ENCODE assay signal across 10 cellular contexts in the genomic region with DNA sequence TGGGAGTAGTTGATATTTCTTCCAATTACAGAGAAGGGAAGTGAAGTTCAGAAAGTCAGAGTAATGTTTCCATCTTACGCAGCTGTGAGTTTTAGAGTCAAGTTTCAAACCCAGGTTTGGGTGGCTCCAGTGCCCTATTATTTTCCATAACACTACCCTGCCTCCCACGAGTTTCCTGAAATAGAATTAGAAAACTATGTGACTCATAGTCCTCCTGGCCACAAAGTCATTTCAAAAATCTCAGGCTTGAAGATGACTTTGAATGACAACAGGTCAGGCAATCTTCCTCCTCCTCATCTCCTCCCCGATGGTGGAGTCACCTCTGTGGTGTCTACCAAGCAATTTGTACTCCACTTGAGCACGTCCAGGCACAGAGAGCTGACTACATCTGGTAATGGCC.
DNase-seq lines count a peak whose midpoint lies in the region; ATAC-seq and TF ChIP-seq lines count a peak whose summit lies in the region.
"Had no signal": no experiment of that assay in that cellular context is flagged by ENCODE, and none has a peak within 500 bp of the region (broad histone marks: within the 10 kb centered on the region; RNA-seq: fewer than 3 reads in every experiment).

No MANE protein-coding gene starts in this region.

- peak overlapping the region; percentile 52 for H3K4me2 ChIP-seq in PC-3 (ENCODE audit: low read length)
- H3K4me2 ChIP-seq in mesenchymal stem cell (ENCODE audit: low read length, poor library complexity, severe bottlenecking), result no peak overlapping the region

- CTCF ChIA-PET in PC-3 (lab: Charles Lee), result no interaction called here

- no peak overlapping the region for H3K23ac ChIP-seq in mesenchymal stem cell (ENCODE audit: low read length in 2 of 2)

- H2BK15ac ChIP-seq in mesenchymal stem cell (ENCODE audit: low read depth, poor library complexity, severe bottlenecking), result no peak overlapping the region

- no peaks in the 10 kb centered on the region for H3K79me2 ChIP-seq in PC-3 (ENCODE audit: low read length)

- peak; percentile 30 for ATAC-seq in GM18499 (IDR thresholded peaks at IDR 0.05; ENCODE audit: insufficient read depth, unreplicated experiment)
- peak; percentile 35 for ATAC-seq in GM21786 (IDR thresholded peaks at IDR 0.05; ENCODE audit: unreplicated experiment)
- ATAC-seq in PC-3, result peak; percentile 39

- DNase-seq in PC-3 (peak; percentile 66), mesenchymal stem cell (peak; percentile 31), DMS153 (lab: John Stamatoyannopoulos, UW) (no peak), posterior vena cava (ENCODE audit: low spot score) (no peak), GM19240 (ENCODE audit: insufficient read length, low spot score) (no peak), C1 segment of cervical spinal cord (lab: John Stamatoyannopoulos, UW) (no peak)
- DNase-seq: occipital lobe, SHP77 treated with DMSO at 0.1 percent for 48 hours had no signal

- 0 out of 2 replicates have a peak, but pooled peaks cover 5% of the 10 kb centered on the region for H3K9me2 ChIP-seq in PC-3 (replicated peaks; ENCODE audit: low read length)

- H4K91ac ChIP-seq in mesenchymal stem cell (ENCODE audit: low read length), result no peak overlapping the region

- H4K20me1 ChIP-seq in PC-3 (ENCODE audit: low read length), result no peaks in the 10 kb centered on the region

- POLR2A ChIA-PET in PC-3 (lab: Charles Lee; ENCODE audit: unreplicated experiment), result no interaction called here

- H3K27ac ChIP-seq in PC-3 (ENCODE audit: low read length), result no peak overlapping the region
- no peak overlapping the region for H3K27ac ChIP-seq in mesenchymal stem cell (ENCODE audit: low read length, poor library complexity, severe bottlenecking)

- no peaks in the 10 kb centered on the region for H3K9me3 ChIP-seq in PC-3 (ENCODE audit: low read length)
- no peaks in the 10 kb centered on the region for H3K9me3 ChIP-seq in mesenchymal stem cell (ENCODE audit: control insufficient read depth, low read length)

- H3K79me1 ChIP-seq in mesenchymal stem cell (replicated peaks; ENCODE audit: low read length, poor library complexity, severe bottlenecking), result no peaks in the 10 kb centered on the region

- H3K27me3 ChIP-seq in PC-3 (ENCODE audit: low read length) (no peaks in the 10 kb centered on the region), mesenchymal stem cell (ENCODE audit: control insufficient read depth in 1 of 2, insufficient read depth in 1 of 2, low read length in 2 of 2) (no peaks in the 10 kb centered on the region)

- H3K36me3 ChIP-seq in PC-3 (ENCODE audit: low read depth, low read length) (no peaks in the 10 kb centered on the region), mesenchymal stem cell (ENCODE audit: control insufficient read depth in 1 of 2, insufficient read depth in 2 of 2, low read depth in 1 of 2, low read length in 2 of 2) (no peaks in the 10 kb centered on the region)

- peak overlapping the region in 1 of 2 experiments; percentile 46 for H3K18ac ChIP-seq in mesenchymal stem cell (ENCODE audit: low read depth in 1 of 2, low read length in 2 of 2)

- no peak overlapping the region for H2AFZ ChIP-seq in PC-3 (ENCODE audit: low read length)
- H2AFZ ChIP-seq in mesenchymal stem cell (ENCODE audit: low read depth, low read length), result no peak overlapping the region

- no peak overlapping the region for H4K8ac ChIP-seq in mesenchymal stem cell (ENCODE audit: low read length)

- H3K4me3 ChIP-seq in PC-3 (ENCODE audit: low read length) (no peak overlapping the region), mesenchymal stem cell (ENCODE audit: insufficient read depth in 1 of 2, low read depth in 1 of 2, low read length in 2 of 2) (no peak overlapping the region)

- no peak overlapping the region for H3K14ac ChIP-seq in mesenchymal stem cell (ENCODE audit: low read length in 2 of 2)

- no peaks in the 10 kb centered on the region for H3F3A ChIP-seq in PC-3 (ENCODE audit: low read length, unreplicated experiment)

- H2AK5ac ChIP-seq in mesenchymal stem cell (ENCODE audit: low read length, severe bottlenecking), result no peak overlapping the region

- no peak overlapping the region for H3K4ac ChIP-seq in mesenchymal stem cell (ENCODE audit: low read depth in 1 of 2, low read length in 2 of 2)

- H2BK120ac ChIP-seq in mesenchymal stem cell (ENCODE audit: low read depth, low read length), result no peak overlapping the region

- TF ChIP-seq CTCF in PC-3 (conservative IDR thresholded peaks at IDR 0.05; ENCODE audit: low read depth, low read length), result no peak

- H2BK5ac ChIP-seq in mesenchymal stem cell (ENCODE audit: low read depth, low read length, poor library complexity, severe bottlenecking), result no peak overlapping the region

- H2BK12ac ChIP-seq in mesenchymal stem cell (ENCODE audit: low read length in 2 of 2), result peak overlapping the region in 1 of 2 experiments; percentile 41

- intact Hi-C loops in PC-3 (cut with micrococcal nuclease) (no loop called here), posterior vena cava (cut with DNase I) (no loop called here)

- peaks cover 37% of the 10 kb centered on the region for H3K4me1 ChIP-seq in PC-3 (ENCODE audit: insufficient read depth, low read length)
- H3K4me1 ChIP-seq in mesenchymal stem cell (ENCODE audit: control insufficient read depth, insufficient read depth, low read depth, low read length), result peaks cover 3% of the 10 kb centered on the region

- BruUV-seq in PC-3 (replicated peaks; lab: Mats Ljungman, UMichigan), result no TSS peak

- H3K9ac ChIP-seq in PC-3 (ENCODE audit: low read length) (no peak overlapping the region), mesenchymal stem cell (ENCODE audit: low read length) (no peak overlapping the region)

- WGBS in mesenchymal stem cell, result 56% methylated on average over 4 of the region's 4 CpGs

Comparison
In these comparisons a context has a peak if more than half of its experiments do, and no peak if none do; other contexts are left out.
1. DNase-seq: peak in PC-3 (single experiment) and mesenchymal stem cell (single experiment); none in DMS153 (single experiment), posterior vena cava (single experiment), GM19240 (single experiment) and C1 segment of cervical spinal cord (0 of 14).
2. Peak in every context shown above with its lines, with median percentiles within 50 percentile points of each other: ATAC-seq.